ENCODE assay signal across 8 cellular contexts in the genomic region with DNA sequence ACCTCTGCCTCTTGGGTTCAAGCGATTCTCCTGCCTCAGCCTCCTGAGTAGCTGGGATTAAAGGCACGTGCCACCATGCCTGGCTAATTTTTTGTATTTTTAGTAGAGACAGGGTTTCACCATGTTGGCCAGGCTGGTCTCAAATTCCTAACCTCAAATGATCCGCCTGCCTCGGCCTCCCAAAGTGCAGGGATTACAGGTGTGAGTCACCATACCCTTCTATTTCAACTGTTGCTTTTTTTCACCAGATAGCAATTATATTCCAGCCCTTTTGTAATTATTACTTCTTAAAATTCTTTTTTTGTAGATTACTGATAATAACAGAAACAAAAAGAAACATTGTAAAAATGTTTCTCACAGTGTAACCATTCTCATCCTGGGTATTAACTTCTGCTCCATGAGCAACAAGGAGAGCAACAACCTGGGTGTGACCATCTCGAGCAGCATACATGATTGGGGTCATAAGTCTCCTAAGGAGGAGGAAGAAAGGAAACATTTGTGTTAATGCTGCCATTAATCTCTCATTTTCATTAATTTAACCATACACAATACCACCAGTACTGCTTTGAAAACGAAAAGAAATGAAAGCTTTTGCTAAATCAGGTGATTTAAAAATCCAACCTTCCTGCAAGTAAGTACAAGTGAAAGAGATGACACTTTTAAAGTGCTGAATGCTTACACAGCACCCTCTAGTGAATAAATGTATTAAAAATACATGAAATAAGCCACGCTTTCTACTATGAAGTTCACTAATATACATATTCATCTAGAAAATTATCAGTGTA. TPM values are rescaled to one million over a fixed set of nuclear protein-coding genes. Genes with fewer than 3 reads are reported as not detected.
A peak's percentile ranks its signal among the peaks of the same experiment; 100 is the strongest.
DNase-seq lines count a peak whose midpoint lies in the region; ATAC-seq, FAIRE-seq and TF ChIP-seq lines count a peak whose summit lies in the region.

No MANE protein-coding gene starts in this region.

- no peak for FAIRE-seq in HepG2 (lab: Jason Lieb, UNC)

- POLR2A ChIA-PET in A673 (lab: Charles Lee; ENCODE audit: low non-redundant PET) (no interaction called here), HepG2 (lab: Yijun Ruan, JAX) (no interaction called here)

- CTCF ChIA-PET in A673 (lab: Charles Lee) (no interaction called here), HepG2 (lab: Yijun Ruan, JAX; ENCODE audit: low intra/inter-chr PET ratio, low total read pairs) (no interaction called here)

- in situ Hi-C loops in HepG2 (cut with HindIII; ENCODE audit: extremely low pct_ligation_motif_present, low pct_unique_long_range_greater_than_20kb) = no loop called here

- no peaks in the 10 kb centered on the region for H3K79me2 ChIP-seq in HepG2 (ENCODE audit: insufficient read depth, low read length)

- H3K9ac ChIP-seq in HepG2 (ENCODE audit: insufficient read depth, low read depth, low read length) = no peak overlapping the region

- TF ChIP-seq EP300 in HepG2 (IDR thresholded peaks at IDR 0.05; ENCODE audit: low read depth in 2 of 2, low read length in 2 of 2) = no peak
- no peak for TF ChIP-seq EP300 in HepG2 (CRISPR knock-in tag; IDR thresholded peaks at IDR 0.05; ENCODE audit: borderline replicate concordance)

- H3K36me3 ChIP-seq in A673 (ENCODE audit: insufficient read depth, low read length, poor library complexity, severe bottlenecking) (no peaks in the 10 kb centered on the region), HepG2 (replicated peaks in 1 of 2; ENCODE audit: control insufficient read depth in 1 of 2, insufficient read depth in 2 of 2, low read length in 2 of 2) (no peaks in the 10 kb centered on the region)

- intact Hi-C loops in A673 (cut with micrococcal nuclease; ENCODE audit: unreplicated experiment) = loop anchor here (5.0 kb wide), 1 partner anchor 173 kb away; no protein-coding TSS in a partner anchor
- intact Hi-C loops in HepG2 (cut with micrococcal nuclease; ENCODE audit: unreplicated experiment) = loop anchor here (2.0 kb wide), 1 partner anchor 173 kb away; no protein-coding TSS in a partner anchor
- intact Hi-C loops in posterior cingulate gyrus (cut with DNase I) = loop anchor here (2.0 to 10.0 kb wide), 3 partner anchors 73 to 401 kb away; no protein-coding TSS in a partner anchor

- no peaks in the 10 kb centered on the region for H4K20me1 ChIP-seq in HepG2 (ENCODE audit: insufficient read depth, low read length)

- no peak for TF ChIP-seq RAD21 in HepG2 (CRISPR knock-in tag; IDR thresholded peaks at IDR 0.05)

- peak; percentile 60 for TF ChIP-seq CTCF in A673 (conservative IDR thresholded peaks at IDR 0.05; ENCODE audit: low read depth, low read length)
- peak; percentile 30 for TF ChIP-seq CTCF in HepG2 (CRISPR knock-in tag; IDR thresholded peaks at IDR 0.05)

- H3K4me3 ChIP-seq in A673 (ENCODE audit: low read depth, low read length, poor library complexity, severe bottlenecking) (no peak overlapping the region), HepG2 (replicated peaks in 1 of 3; ENCODE audit: insufficient read depth in 1 of 3, low read depth in 2 of 3, low read length in 3 of 3) (no peak overlapping the region)

- no peak overlapping the region for H2AFZ ChIP-seq in HepG2 (ENCODE audit: low read length)

- no peak overlapping the region for H3K4me2 ChIP-seq in HepG2 (ENCODE audit: low read depth, low read length)

- H3K4me1 ChIP-seq in A673 (ENCODE audit: insufficient read depth, low read length, poor library complexity, severe bottlenecking) = no peaks in the 10 kb centered on the region
- no peaks in the 10 kb centered on the region for H3K4me1 ChIP-seq in HepG2 (ENCODE audit: insufficient read depth, low read length)

- H3K27ac ChIP-seq in A673 (ENCODE audit: low read depth, low read length, poor library complexity, severe bottlenecking) (no peak overlapping the region), HepG2 (ENCODE audit: extremely low read length, insufficient read depth, low read length) (no peak overlapping the region)

- DNase-seq in A673 (ENCODE audit: low spot score) = peak; percentile 52
- peak; percentile 46 for DNase-seq in SW480 (ENCODE audit: low spot score)
- DNase-seq in HepG2 (ENCODE audit: low spot score) = no peak
- no peak for DNase-seq in effector CD4-positive, alpha-beta T cell
- no peak for DNase-seq in posterior cingulate gyrus
- DNase-seq in NCI-H1092 treated with DMSO at 0.1 percent for 48 hours (lab: John Stamatoyannopoulos, UW) = no peak

- no peak for TF ChIP-seq POLR2A in HepG2 (IDR thresholded peaks at IDR 0.05; ENCODE audit: insufficient read depth in 1 of 2, low read depth in 2 of 2, low read length in 2 of 2)

- WGBS in HepG2 (ENCODE audit: low lambda C conversion rate) = 7% methylated on average over 7 of the region's 7 CpGs

- BruUV-seq in A673 (replicated peaks; lab: Mats Ljungman, UMichigan) (no TSS peak), HepG2 (replicated peaks; lab: Mats Ljungman, UMichigan) (no TSS peak)

- H3K27me3 ChIP-seq in A673 (replicated peaks; ENCODE audit: insufficient read depth, low read depth, low read length, poor library complexity) = no peaks in the 10 kb centered on the region
- H3K27me3 ChIP-seq in HepG2 (ENCODE audit: control insufficient read depth in 1 of 2, insufficient read depth in 2 of 2, low read length in 2 of 2) = no peaks in the 10 kb centered on the region; a peak in 1 of 5 replicates

- H3K9me3 ChIP-seq in A673 (ENCODE audit: low read depth, low read length, poor library complexity, severe bottlenecking) (no peaks in the 10 kb centered on the region), HepG2 (ENCODE audit: low read length) (no peaks in the 10 kb centered on the region)

- peak; percentile 61 for ATAC-seq in GM18519 (IDR thresholded peaks at IDR 0.05; ENCODE audit: low FRiP score, unreplicated experiment)
- ATAC-seq in HG03565 (IDR thresholded peaks at IDR 0.05; ENCODE audit: unreplicated experiment) = peak; percentile 73
- peak; percentile 56; the same call in 2 of the 3 replicates for ATAC-seq in HepG2

TF ChIP-seq in HepG2, 621 proteins besides CTCF, POLR2A, EP300 and RAD21 (continues in another document):
- 0 out of 4 replicates have a peak, but pooled peaks of 1 of the 2 experiments have one; percentile 2 for TF ChIP-seq MAFK (conservative IDR thresholded peaks at IDR 0.05 in 1 of 2, IDR thresholded peaks at IDR 0.05 in 1 of 2; ENCODE audit: low read length in 2 of 2)
- TF ChIP-seq XRCC5 (optimal IDR thresholded peaks at IDR 0.05; ENCODE audit: low read length) = no peak
- TF ChIP-seq, protein P1, sequence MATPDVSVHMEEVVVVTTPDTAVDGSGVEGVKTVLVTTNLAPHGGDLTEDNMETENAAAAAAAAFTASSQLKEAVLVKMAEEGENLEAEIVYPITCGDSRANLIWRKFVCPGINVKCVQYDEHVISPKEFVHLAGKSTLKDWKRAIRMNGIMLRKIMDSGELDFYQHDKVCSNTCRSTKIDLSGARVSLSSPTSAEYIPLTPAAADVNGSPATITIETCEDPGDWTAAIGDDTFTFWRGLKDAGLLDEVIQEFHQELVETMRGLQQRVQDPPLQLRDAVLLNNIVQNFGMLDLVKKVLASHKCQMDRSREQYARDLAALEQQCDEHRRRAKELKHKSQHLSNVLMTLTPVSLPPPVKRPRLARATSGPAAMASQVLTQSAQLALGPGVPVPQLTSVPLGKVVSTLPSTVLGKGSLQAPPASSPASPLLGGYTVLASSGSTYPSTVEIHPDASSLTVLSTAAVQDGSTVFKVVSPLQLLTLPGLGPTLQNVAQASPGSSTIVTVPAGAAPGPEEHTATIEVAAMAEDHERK (CRISPR knock-in tag; IDR thresholded peaks at IDR 0.05; ENCODE audit: low read depth) = no peak
- TF ChIP-seq, protein P2, sequence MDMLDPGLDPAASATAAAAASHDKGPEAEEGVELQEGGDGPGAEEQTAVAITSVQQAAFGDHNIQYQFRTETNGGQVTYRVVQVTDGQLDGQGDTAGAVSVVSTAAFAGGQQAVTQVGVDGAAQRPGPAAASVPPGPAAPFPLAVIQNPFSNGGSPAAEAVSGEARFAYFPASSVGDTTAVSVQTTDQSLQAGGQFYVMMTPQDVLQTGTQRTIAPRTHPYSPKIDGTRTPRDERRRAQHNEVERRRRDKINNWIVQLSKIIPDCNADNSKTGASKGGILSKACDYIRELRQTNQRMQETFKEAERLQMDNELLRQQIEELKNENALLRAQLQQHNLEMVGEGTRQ (IDR thresholded peaks at IDR 0.05; ENCODE audit: low read depth, low read length) = no peak
- TF ChIP-seq, protein P2 (CRISPR knock-in tag; IDR thresholded peaks at IDR 0.05; ENCODE audit: borderline replicate concordance) = no peak
- TF ChIP-seq RARA (CRISPR knock-in tag; IDR thresholded peaks at IDR 0.05) = no peak
- TF ChIP-seq NR2F2 (IDR thresholded peaks at IDR 0.05; ENCODE audit: borderline replicate concordance, low read depth) = no peak

RNA-seq across cellular contexts. Expression of a gene that starts 41.8 kb away (rescaled TPM):
- total RNA-seq in A673 (2021) = not detected in 2 replicates
- total RNA-seq in HepG2 (2016; rRNA removed; fragmentation: Illumina TruSeq; extraction: Trizol) = not detected in 2 replicates
- not detected in 2 replicates for total RNA-seq in HepG2 (2016; cell fraction: cytosol; rRNA removed; fragmentation: Illumina TruSeq; extraction: Trizol; ENCODE audit: low read depth)
- total RNA-seq in HepG2 (2016; cell fraction: insoluble cytoplasmic fraction; rRNA removed; fragmentation: Illumina TruSeq; extraction: Trizol) = not detected in 2 replicates
- total RNA-seq in HepG2 (2016; cell fraction: membrane; rRNA removed; fragmentation: Illumina TruSeq; extraction: Trizol) = not detected in 2 replicates
- total RNA-seq in HepG2 (2016; cell fraction: nucleus; rRNA removed; fragmentation: Illumina TruSeq; extraction: Trizol) = not detected in 2 replicates
- polyA plus RNA-seq in HepG2 (2011; rRNA removed) = not detected in 2 replicates
- polyA plus RNA-seq in HepG2 (2011; cell fraction: cytosol; rRNA removed) = not detected in 2 replicates
- not detected in 2 replicates for polyA plus RNA-seq in HepG2 (2011; cell fraction: nucleus; rRNA removed)
- polyA plus RNA-seq in HepG2 (2012) = not detected in 2 replicates
- not detected in 2 replicates for polyA plus RNA-seq in HepG2 (2016; cell fraction: cytosol; fragmentation: Illumina TruSeq; extraction: Trizol; ENCODE audit: low read depth)
- not detected in 2 replicates for polyA plus RNA-seq in HepG2 (2016; cell fraction: insoluble cytoplasmic fraction; fragmentation: Illumina TruSeq; extraction: Trizol; ENCODE audit: low read depth)
- not detected in 2 replicates for polyA plus RNA-seq in HepG2 (2016; cell fraction: membrane; fragmentation: Illumina TruSeq; extraction: Trizol; ENCODE audit: low read depth)
- polyA plus RNA-seq in HepG2 (2016; cell fraction: nucleus; fragmentation: Illumina TruSeq; extraction: Trizol; ENCODE audit: insufficient read depth, low read depth) = not detected in 2 replicates
- polyA minus RNA-seq in HepG2 (2011; rRNA and poly(A)+ RNA removed; ENCODE audit: low replicate concordance) = not detected in 2 replicates
- not detected in 2 replicates for polyA minus RNA-seq in HepG2 (2011; cell fraction: cytosol; rRNA and poly(A)+ RNA removed)
- polyA minus RNA-seq in HepG2 (2011; cell fraction: nucleus; rRNA and poly(A)+ RNA removed) = not detected in 2 replicates

Comparison
In these comparisons a context has a peak if more than half of its experiments do, and no peak if none do; other contexts are left out.
1. DNase-seq: peak in A673 (single experiment) and SW480 (single experiment); none in HepG2 (single experiment), effector CD4-positive, alpha-beta T cell (single experiment), posterior cingulate gyrus (0 of 10) and NCI-H1092 treated with DMSO at 0.1 percent for 48 hours (single experiment).
2. Peak in every context shown above with its lines, with median percentiles within 50 percentile points of each other: ATAC-seq.